In genomic region chr5:109645591-109646236, GRCh38 we compare ENCODE assay signal across 11 cellular contexts. TPM values are rescaled to one million over a fixed set of nuclear protein-coding genes. Genes with fewer than 3 reads are reported as not detected.
A peak's percentile ranks its signal among the peaks of the same experiment; 100 is the strongest.
DNase-seq lines count a peak whose midpoint lies in the region; ATAC-seq and TF ChIP-seq lines count a peak whose summit lies in the region.
"Had no signal": no experiment of that assay in that cellular context is flagged by ENCODE, and none has a peak within 500 bp of the region (broad histone marks: within the 10 kb centered on the region; RNA-seq: fewer than 3 reads in every experiment).

No MANE protein-coding gene starts in this region.

- ATAC-seq in SK-N-SH treated with all-trans-retinoic acid at 6 μM for 48 hours (no peak; the same call in 2 of the 3 replicates), GM21360 (IDR thresholded peaks at IDR 0.05; ENCODE audit: unreplicated experiment) (no peak), HG02885 (IDR thresholded peaks at IDR 0.05; ENCODE audit: poor library complexity, unreplicated experiment) (no peak)
- ATAC-seq: left lung, sciatic nerve had no signal

- no peaks in the 10 kb centered on the region for H3K79me2 ChIP-seq in mesendoderm (ENCODE audit: control insufficient read depth, insufficient read depth, low read length)

- DNase-seq in BE2C (peak; percentile 77), NCI-H1694 treated with DMSO at 0.1 percent for 48 hours (lab: John Stamatoyannopoulos, UW) (peak; percentile 86), mesendoderm (peak; percentile 91)
- no peak for DNase-seq in activated naive CD4-positive, alpha-beta T cell treated with anti-CD3 and anti-CD28 coated beads, Interleukin-2, amount 50 U/mL, for 16 hours
- no peak for DNase-seq in stimulated activated CD4-positive, alpha-beta T cell treated with anti-CD3 and anti-CD28 coated beads, Interleukin-4, amount 100 ng/mL, for 24 hours
- DNase-seq: activated effector memory CD4-positive, alpha-beta T cell treated with anti-CD3 and anti-CD28 coated beads, Interleukin-2, amount 50 U/mL, for 16 hours; left lung had no signal

- H3K9ac ChIP-seq in mesendoderm (ENCODE audit: low read length) = no peak overlapping the region

- H3K27me3 ChIP-seq in BE2C (no peaks in the 10 kb centered on the region), mesendoderm (ENCODE audit: insufficient read depth, low read length, poor library complexity) (no peaks in the 10 kb centered on the region)
- H3K27me3 ChIP-seq: left lung had no signal

- H3K36me3 ChIP-seq in BE2C (no peaks in the 10 kb centered on the region), mesendoderm (ENCODE audit: control insufficient read depth, insufficient read depth, low read length) (no peaks in the 10 kb centered on the region)
- H3K36me3 ChIP-seq: left lung had no signal

- H4K5ac ChIP-seq in mesendoderm (ENCODE audit: low read length) = no peak overlapping the region

- H2AK5ac ChIP-seq in mesendoderm (ENCODE audit: low read length) = no peak overlapping the region

- WGBS in mesendoderm (ENCODE audit: extremely low coverage, insufficient coverage, low lambda C conversion rate) = no CpG with 5 or more reads among the region's 2 CpGs

- peak overlapping the region; percentile 94 for H3K18ac ChIP-seq in mesendoderm (ENCODE audit: low read length)

- no peak overlapping the region for H3K4me3 ChIP-seq in BE2C (ENCODE audit: low read depth, low read length)
- no peak overlapping the region for H3K4me3 ChIP-seq in mesendoderm (ENCODE audit: low read length)
- H3K4me3 ChIP-seq: left lung had no signal

- no peak overlapping the region for H3K23ac ChIP-seq in mesendoderm (ENCODE audit: low read length)

- peak overlapping the region; percentile 98 for H2BK15ac ChIP-seq in mesendoderm (replicated peaks; ENCODE audit: low read depth)

- H3K4me2 ChIP-seq in mesendoderm (ENCODE audit: low read length) = no peak overlapping the region

- TF ChIP-seq CTCF in BE2C (IDR thresholded peaks at IDR 0.05; ENCODE audit: low read depth, low read length) = no peak

- no peaks in the 10 kb centered on the region for H3K9me3 ChIP-seq in BE2C
- H3K9me3 ChIP-seq: left lung had no signal

- peak overlapping the region; percentile 71 for H3K56ac ChIP-seq in mesendoderm (ENCODE audit: low read length)

- peak overlapping the region; percentile 89 for H3K27ac ChIP-seq in mesendoderm (ENCODE audit: low read depth, low read length)
- H3K27ac ChIP-seq: left lung had no signal

- peak overlapping the region; percentile 73 for H2BK120ac ChIP-seq in mesendoderm (ENCODE audit: low read depth, low read length)

- H2BK5ac ChIP-seq in mesendoderm (ENCODE audit: low read length) = peak overlapping the region; percentile 91

- H3K4me1 ChIP-seq in BE2C (peaks cover 13% of the 10 kb centered on the region), mesendoderm (ENCODE audit: control insufficient read depth, low read depth, low read length) (peaks cover 10% of the 10 kb centered on the region)
- H3K4me1 ChIP-seq: left lung had no signal

- H3K4ac ChIP-seq in mesendoderm (ENCODE audit: low read depth, low read length) = no peak overlapping the region

- H4K8ac ChIP-seq in mesendoderm (ENCODE audit: low read depth, low read length) = no peak overlapping the region

- H3K79me1 ChIP-seq in mesendoderm (ENCODE audit: low read length) = no peaks in the 10 kb centered on the region

TF ChIP-seq in SK-N-SH treated with all-trans-retinoic acid at 6 μM for 48 hours, 23 proteins besides CTCF, POLR2A, EP300 and RAD21:
- TF ChIP-seq ZNF565 (CRISPR knock-in tag; conservative IDR thresholded peaks at IDR 0.05; ENCODE audit: low read depth) = no peak
- peak; percentile 21; the same call in 1 of the 2 replicates for TF ChIP-seq TSHZ2 (CRISPR knock-in tag; IDR thresholded peaks at IDR 0.05)
TF ChIP-seq in SK-N-SH treated with all-trans-retinoic acid at 6 μM for 48 hours: peak in this region for 1.

RNA-seq across cellular contexts. Expression of gene MAN2A1, which starts 44.0 kb away (rescaled TPM):
- 3.6 TPM for polyA plus RNA-seq in BE2C (2012; ENCODE audit: insufficient read depth, insufficient read length, low read depth)
- 56.3 TPM for polyA plus RNA-seq in mesendoderm (2013, experiment 1 of 2)
- polyA plus RNA-seq in mesendoderm (2013, experiment 2 of 2) = 55.7 TPM

Comparison
In these comparisons a context has a peak if more than half of its experiments do, and no peak if none do; other contexts are left out.
1. DNase-seq: peak in BE2C (single experiment), NCI-H1694 treated with DMSO at 0.1 percent for 48 hours (single experiment) and mesendoderm (single experiment); none in activated naive CD4-positive, alpha-beta T cell treated with anti-CD3 and anti-CD28 coated beads, Interleukin-2, amount 50 U/mL, for 16 hours (single experiment) and stimulated activated CD4-positive, alpha-beta T cell treated with anti-CD3 and anti-CD28 coated beads, Interleukin-4, amount 100 ng/mL, for 24 hours (single experiment).